In genomic region chr17:50638851-50639767, GRCh38 we compare ENCODE assay signal across 8 cellular contexts. TPM values are rescaled to one million over a fixed set of nuclear protein-coding genes. Genes with fewer than 3 reads are reported as not detected.
A peak's percentile ranks its signal among the peaks of the same experiment; 100 is the strongest.
DNase-seq lines count a peak whose midpoint lies in the region; ATAC-seq and TF ChIP-seq lines count a peak whose summit lies in the region.

No MANE protein-coding gene starts in this region.

- H3K9me3 ChIP-seq in upper lobe of right lung, result no peaks in the 10 kb centered on the region

- no peak for TF ChIP-seq RAD21 in Ishikawa (IDR thresholded peaks at IDR 0.05; ENCODE audit: low read depth)

- no peak overlapping the region for H3K4me3 ChIP-seq in upper lobe of right lung

- intact Hi-C loops in MCF 10A (cut with micrococcal nuclease) (loop anchor here (1.0 kb wide), 2 partner anchors 23 to 32 kb away; no protein-coding TSS in a partner anchor), upper lobe of right lung (cut with DNase I) (no loop called here)
- intact Hi-C loops in activated naive CD4-positive, alpha-beta T cell treated with anti-CD3 and anti-CD28 coated beads for 36 hours (cut with micrococcal nuclease), result no loop called here

- in situ Hi-C loops in ACHN (cut with HindIII; ENCODE audit: low pct_ligation_motif_present, low pct_unique_long_range_greater_than_20kb, low sequenced_read_pairs), result no loop called here

- H3K4me1 ChIP-seq in upper lobe of right lung, result peaks cover 46% of the 10 kb centered on the region

- peaks cover 38% of the 10 kb centered on the region for H3K36me3 Mint-ChIP-seq in MCF 10A (ENCODE audit: insufficient read depth, unreplicated experiment)
- no peaks in the 10 kb centered on the region for H3K36me3 Mint-ChIP-seq in activated naive CD4-positive, alpha-beta T cell treated with anti-CD3 and anti-CD28 coated beads for 36 hours (ENCODE audit: low read depth)

- DNase-seq in ACHN (peak; percentile 99), MCF 10A (ENCODE audit: unreplicated experiment) (peak; percentile 100), left lobe of liver (ENCODE audit: low spot score) (peak; percentile 94), upper lobe of right lung (peak; percentile 93), GM10248 (ENCODE audit: extremely low spot score) (no peak)
- no peak for DNase-seq in activated naive CD4-positive, alpha-beta T cell treated with anti-CD3 and anti-CD28 coated beads for 36 hours

- POLR2A ChIA-PET in MCF 10A (lab: Yijun Ruan, JAX) (interaction anchor here (0.6 to 6.9 kb wide), 20 partner anchors 9 to 312 kb away, joined by 3 to 96 read pairs (median 6); partner anchors contain the start of genes ANKRD40 and LUC7L3), GM10248 (lab: Yijun Ruan, JAX) (no interaction called here)

- peak overlapping the region; percentile 27 for H3K27ac ChIP-seq in upper lobe of right lung

- CTCF ChIA-PET in MCF 10A (lab: Yijun Ruan, JAX), result interaction anchor here (0.5 to 2.7 kb wide), 15 partner anchors 9 to 212 kb away, joined by 3 to 16 read pairs (median 4); no protein-coding TSS in a partner anchor
- CTCF ChIA-PET in GM10248 (lab: Yijun Ruan, JAX), result interaction anchor here (0.7 to 5.1 kb wide), 4 partner anchors 9 to 156 kb away, joined by 3 to 29 read pairs (median 8); no protein-coding TSS in a partner anchor
- CTCF ChIA-PET in activated naive CD4-positive, alpha-beta T cell treated with anti-CD3 and anti-CD28 coated beads for 36 hours (lab: Charles Lee), result interaction anchor here (2.9 to 6.0 kb wide), 2 partner anchors 9 to 12 kb away, joined by 12 to 35 read pairs; no protein-coding TSS in a partner anchor

- no TSS peak for BruUV-seq in MCF 10A (replicated peaks; lab: Mats Ljungman, UMichigan)

- H3K9me3 Mint-ChIP-seq in MCF 10A (ENCODE audit: unreplicated experiment), result no peaks in the 10 kb centered on the region
- H3K9me3 Mint-ChIP-seq in activated naive CD4-positive, alpha-beta T cell treated with anti-CD3 and anti-CD28 coated beads for 36 hours, result no peaks in the 10 kb centered on the region

- H3K27ac Mint-ChIP-seq in MCF 10A (ENCODE audit: low read depth, unreplicated experiment), result peak overlapping the region; percentile 81
- H3K27ac Mint-ChIP-seq in activated naive CD4-positive, alpha-beta T cell treated with anti-CD3 and anti-CD28 coated beads for 36 hours, result no peak overlapping the region

- no peaks in the 10 kb centered on the region for H3K27me3 Mint-ChIP-seq in MCF 10A (ENCODE audit: insufficient read depth, unreplicated experiment)
- peaks cover 29% of the 10 kb centered on the region for H3K27me3 Mint-ChIP-seq in activated naive CD4-positive, alpha-beta T cell treated with anti-CD3 and anti-CD28 coated beads for 36 hours (ENCODE audit: low read depth)

- TF ChIP-seq CTCF in MCF 10A (IDR thresholded peaks at IDR 0.05; ENCODE audit: unreplicated experiment), result no peak
- no peak for TF ChIP-seq CTCF in upper lobe of right lung (IDR thresholded peaks at IDR 0.05)
- TF ChIP-seq CTCF in GM10248 (IDR thresholded peaks at IDR 0.05; ENCODE audit: control extremely low read depth, extremely low read depth, low read depth, missing control alignments), result no peak

- H3K4me1 Mint-ChIP-seq in MCF 10A (ENCODE audit: insufficient read depth, unreplicated experiment), result peaks cover 54% of the 10 kb centered on the region
- no peaks in the 10 kb centered on the region for H3K4me1 Mint-ChIP-seq in activated naive CD4-positive, alpha-beta T cell treated with anti-CD3 and anti-CD28 coated beads for 36 hours (ENCODE audit: low read depth)

- ATAC-seq in left lobe of liver (peak; percentile 38), upper lobe of right lung (peak; percentile 80), GM21526 (IDR thresholded peaks at IDR 0.05; ENCODE audit: low FRiP score, unreplicated experiment) (no peak)

- peak; percentile 95 for TF ChIP-seq EP300 in Ishikawa (IDR thresholded peaks at IDR 0.05; ENCODE audit: borderline replicate concordance)

- H3K36me3 ChIP-seq in upper lobe of right lung, result no peaks in the 10 kb centered on the region

- peak overlapping the region; percentile 71 for H3K4me3 Mint-ChIP-seq in MCF 10A (ENCODE audit: unreplicated experiment)
- no peak overlapping the region for H3K4me3 Mint-ChIP-seq in activated naive CD4-positive, alpha-beta T cell treated with anti-CD3 and anti-CD28 coated beads for 36 hours

- H3K27me3 ChIP-seq in upper lobe of right lung, result no peaks in the 10 kb centered on the region

TF ChIP-seq in Ishikawa, 13 proteins besides CTCF, POLR2A, EP300 and RAD21:
- TF ChIP-seq FOXM1 (IDR thresholded peaks at IDR 0.05; ENCODE audit: borderline replicate concordance, low read depth) (peak; percentile 91), TAF1 (IDR thresholded peaks at IDR 0.05; ENCODE audit: low read depth) (peak; percentile 35; the same call in 1 of the 2 replicates), NFIC (IDR thresholded peaks at IDR 0.05) (peak; percentile 100), CEBPB (IDR thresholded peaks at IDR 0.05) (peak; percentile 50; the same call in 1 of the 2 replicates), YY1 (IDR thresholded peaks at IDR 0.05; ENCODE audit: low read depth) (0 out of 2 replicates have a peak, but pooled peaks have one; percentile 63), REST (IDR thresholded peaks at IDR 0.05; ENCODE audit: low read depth) (no peak), TEAD4 (IDR thresholded peaks at IDR 0.05) (peak; percentile 94), MAX (IDR thresholded peaks at IDR 0.05) (peak; percentile 68), USF1 (IDR thresholded peaks at IDR 0.05) (no peak; the same call in 1 of the 2 replicates), EGR1 (IDR thresholded peaks at IDR 0.05) (no peak), ZBTB7A (IDR thresholded peaks at IDR 0.05; ENCODE audit: low read depth) (no peak; the same call in none of the 2 replicates), CREB1 (IDR thresholded peaks at IDR 0.05; ENCODE audit: low read depth) (no peak), TCF12 (IDR thresholded peaks at IDR 0.05; ENCODE audit: low read depth) (peak; percentile 99)
TF ChIP-seq in Ishikawa: peak in this region for 8.

RNA-seq across cellular contexts. Expression of gene ABCC3, which starts 4.4 kb away (rescaled TPM):
- total RNA-seq in MCF 10A (2022) (209 and 293 TPM in 2 replicates), left lobe of liver (326 TPM), upper lobe of right lung (65.4 TPM)
- not detected for total RNA-seq in activated naive CD4-positive, alpha-beta T cell treated with anti-CD3 and anti-CD28 coated beads for 36 hours

Comparison
In these comparisons a context has a peak if more than half of its experiments do, and no peak if none do; other contexts are left out.
1. DNase-seq: peak in ACHN (single experiment), MCF 10A (single experiment), left lobe of liver (single experiment) and upper lobe of right lung (single experiment); none in GM10248 (single experiment) and activated naive CD4-positive, alpha-beta T cell treated with anti-CD3 and anti-CD28 coated beads for 36 hours (single experiment).
2. RNA of gene ABCC3, which starts 4.4 kb away (total RNA-seq): 326 TPM in left lobe of liver (single experiment), 209 to 293 TPM in MCF 10A and 65.4 TPM in upper lobe of right lung (single experiment); not detected in activated naive CD4-positive, alpha-beta T cell treated with anti-CD3 and anti-CD28 coated beads for 36 hours; every median in the first group is over 10 times any median in the second.